30 cellular contexts compared by ENCODE assay signal in the genomic region with DNA sequence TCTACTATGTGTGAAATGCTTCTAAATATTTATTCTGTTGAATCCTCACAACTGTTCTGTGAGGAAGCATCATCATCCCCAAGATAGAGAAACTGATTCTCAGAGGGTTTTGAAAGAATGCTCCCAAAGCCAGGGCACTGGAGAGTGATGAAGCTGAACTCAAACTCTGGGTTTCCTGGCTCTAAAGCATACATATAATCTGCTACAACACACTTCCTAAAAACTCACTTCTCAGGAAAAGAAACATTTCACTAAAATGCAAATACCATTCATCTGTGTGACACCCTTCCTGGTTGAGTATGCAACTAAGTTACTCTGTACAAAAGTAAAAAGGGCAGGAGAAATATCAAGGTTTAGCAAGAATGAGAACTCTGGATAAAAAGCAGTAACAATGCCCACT. TPM values are rescaled to one million over a fixed set of nuclear protein-coding genes. Genes with fewer than 3 reads are reported as not detected.
DNase-seq lines count a peak whose midpoint lies in the region; ATAC-seq, FAIRE-seq and TF ChIP-seq lines count a peak whose summit lies in the region.
"Had no signal": no experiment of that assay in that cellular context is flagged by ENCODE, and none has a peak within 500 bp of the region (broad histone marks: within the 10 kb centered on the region; RNA-seq: fewer than 3 reads in every experiment).

No MANE protein-coding gene starts in this region.

- no peaks in the 10 kb centered on the region for H3K27me3 ChIP-seq in left ventricle myocardium inferior (ENCODE audit: low read depth)
- no peaks in the 10 kb centered on the region for H3K27me3 ChIP-seq in right atrium auricular region
- no peaks in the 10 kb centered on the region for H3K27me3 ChIP-seq in pancreas
- H3K27me3 ChIP-seq: BE2C had no signal

- ATAC-seq in pancreas (no peak), GM18498 (IDR thresholded peaks at IDR 0.05; ENCODE audit: unreplicated experiment) (no peak), GM21825 (IDR thresholded peaks at IDR 0.05; ENCODE audit: unreplicated experiment) (no peak)
- ATAC-seq: Panc1 had no signal

- FAIRE-seq in pancreas (lab: Jason Lieb, UNC) = no peak
- FAIRE-seq: GM12891, GM19239, H54 had no signal

- no peak for DNase-seq in left ventricle myocardium inferior
- no peak for DNase-seq in right atrium auricular region (ENCODE audit: low spot score)
- DNase-seq in glomerular endothelial cell (ENCODE audit: extremely low read depth, low read depth, low spot score) = peak; percentile 47
- DNase-seq in pancreas = no peak
- no peak for DNase-seq in ureter (ENCODE audit: low spot score)
- no peak for DNase-seq in dedifferentiated amniotic fluid mesenchymal stem cell (ENCODE audit: extremely low spot score)
- DNase-seq: ACHN; BE2C; CD8-positive, alpha-beta memory T cell; DMS 273 treated with DMSO at 0.1 percent for 48 hours; DMS79; EL; GF-D8; Karpas-422; MV-4-11; NCI-H1105; NCI-H1436 treated with DMSO at 0.1 percent for 48 hours; NCI-H187 treated with DMSO at 0.1 percent for 48 hours; NCI-H2107; NCI-H446; NCI-H524 treated with DMSO at 0.1 percent for 48 hours; SHP77 had no signal

- intact Hi-C loops in left ventricle myocardium inferior (cut with micrococcal nuclease) (loop anchor here (10.0 kb wide), 1 partner anchor 132 kb away; no protein-coding TSS in a partner anchor), pancreas (cut with DNase I) (no loop called here)

- no peaks in the 10 kb centered on the region for H3K36me3 ChIP-seq in left ventricle myocardium inferior
- H3K36me3 ChIP-seq in right atrium auricular region = no peaks in the 10 kb centered on the region
- no peaks in the 10 kb centered on the region for H3K36me3 ChIP-seq in pancreas
- H3K36me3 ChIP-seq: BE2C had no signal

- peaks cover 33% of the 10 kb centered on the region for H3K4me1 ChIP-seq in left ventricle myocardium inferior
- H3K4me1 ChIP-seq in right atrium auricular region = peaks cover 0 to 9% of the 10 kb centered on the region in 2 donors
- H3K4me1 ChIP-seq in pancreas = peaks cover 0 to 35% (median 30%) of the 10 kb centered on the region in 3 donors
- H3K4me1 ChIP-seq: BE2C had no signal

- H3K27ac ChIP-seq in left ventricle myocardium inferior (replicated peaks) (peak overlapping the region; percentile 41), right atrium auricular region (peak overlapping the region in 1 of 2 donors; percentile 3), pancreas (peak overlapping the region in 3 of 4 donors; percentile 25 to 90 (median 83))
- H3K27ac ChIP-seq: 22Rv1, RWPE1 had no signal

- H3K4me3 ChIP-seq in left ventricle myocardium inferior (no peak overlapping the region), right atrium auricular region (no peak overlapping the region), pancreas (no peak overlapping the region)

- no peaks in the 10 kb centered on the region for H3K9me3 ChIP-seq in left ventricle myocardium inferior (replicated peaks)
- no peaks in the 10 kb centered on the region for H3K9me3 ChIP-seq in right atrium auricular region
- H3K9me3 ChIP-seq in pancreas = no peaks in the 10 kb centered on the region
- H3K9me3 ChIP-seq: BE2C had no signal

- no peak for TF ChIP-seq CTCF in left ventricle myocardium inferior (IDR thresholded peaks at IDR 0.05; ENCODE audit: borderline replicate concordance)
- no peak for TF ChIP-seq CTCF in right atrium auricular region (IDR thresholded peaks at IDR 0.05)
- no peak for TF ChIP-seq CTCF in pancreas (IDR thresholded peaks at IDR 0.05)

RNA-seq across cellular contexts. Expression of a gene that starts 58.6 kb away (rescaled TPM):
- total RNA-seq in left ventricle myocardium inferior (39.3 TPM), right atrium auricular region (10 to 100 TPM in 1 of 2 donors, 1 to 10 TPM in 1; 4.4 to 15.5 TPM), glomerular endothelial cell (1.2 and 3.2 TPM in 2 replicates), pancreas (10 to 100 TPM in 4 of 6 donors, 1 to 10 TPM in 2; 7.8 to 21.5 (median 14.0) TPM), ureter (6.7 TPM)
- 10 to 100 TPM; 56.6 to 74.9 TPM for polyA plus RNA-seq in pancreas
- total RNA-seq: CD8-positive, alpha-beta memory T cell had no signal
- polyA plus RNA-seq: CD8-positive, alpha-beta memory T cell had no signal
